Comparison of ENCODE assay signal across 28 cellular contexts in genomic region chr1:2834741-2835564, GRCh38.
"Had no signal": no experiment of that assay in that cellular context is flagged by ENCODE, and none has a peak within 500 bp of the region (broad histone marks: within the 10 kb centered on the region; RNA-seq: fewer than 3 reads in every experiment).

No MANE protein-coding gene starts in this region.

- H3K27me3 Mint-ChIP-seq: naive thymus-derived CD4-positive, alpha-beta T cell; stimulated activated naive CD8-positive, alpha-beta T cell treated with anti-CD3 and anti-CD28 coated beads, Interleukin-15, Interleukin-2, amounts not matched to agents 100 ng/mL and 50 ng/mL, for 24 hours; type B pancreatic cell had no signal

- H3K9me3 Mint-ChIP-seq: stimulated activated naive B cell treated with anti-CD40 and anti-IgM and Interleukin-4, amounts not matched to agents 10 μg/mL and 1 μg/mL and 100 μg/mL, for 72 hours; stimulated activated naive CD8-positive, alpha-beta T cell treated with anti-CD3 and anti-CD28 coated beads, Interleukin-15, Interleukin-2, amounts not matched to agents 100 ng/mL and 50 ng/mL, for 24 hours; type B pancreatic cell had no signal

- ATAC-seq: heart left ventricle; left cardiac atrium; left lobe of liver; mucosa of descending colon; naive thymus-derived CD4-positive, alpha-beta T cell; pancreas; right cardiac atrium; sciatic nerve; stimulated activated naive B cell treated with anti-CD40 and anti-IgM and Interleukin-4, amounts not matched to agents 10 μg/mL and 1 μg/mL and 100 μg/mL, for 72 hours had no signal

- H3K36me3 ChIP-seq: heart left ventricle, neural progenitor cell, pancreas, prostate gland, tibial nerve, uterus had no signal

- H3K27me3 ChIP-seq: neural progenitor cell, pancreas, tibial nerve, uterus had no signal

- H3K4me3 Mint-ChIP-seq: mesothelial cell of epicardium; naive thymus-derived CD4-positive, alpha-beta T cell; nephron progenitor cell; neural progenitor cell; stimulated activated naive B cell treated with anti-CD40 and anti-IgM and Interleukin-4, amounts not matched to agents 10 μg/mL and 1 μg/mL and 100 μg/mL, for 72 hours; stimulated activated naive CD8-positive, alpha-beta T cell treated with anti-CD3 and anti-CD28 coated beads, Interleukin-15, Interleukin-2, amounts not matched to agents 100 ng/mL and 50 ng/mL, for 24 hours; type B pancreatic cell had no signal

- H3K36me3 Mint-ChIP-seq: naive thymus-derived CD4-positive, alpha-beta T cell; neural progenitor cell; type B pancreatic cell had no signal

- DNase-seq: islet precursor cell; kidney glomerular epithelial cell; left cardiac atrium; mesendoderm; naive thymus-derived CD4-positive, alpha-beta T cell; nephron progenitor cell; retina; stimulated activated CD4-positive, alpha-beta T cell treated with anti-CD3 and anti-CD28 coated beads, Interleukin-12 subunit alpha, Interleukin-12 subunit beta, amount 100 ng/mL, for 4 hours; stimulated activated CD4-positive, alpha-beta T cell treated with anti-CD3 and anti-CD28 coated beads, Interleukin-15, amount 100 ng/mL, for 24 hours; stimulated activated CD4-positive, alpha-beta T cell treated with anti-CD3 and anti-CD28 coated beads, Interleukin-2, amount 100 ng/mL, for 24 hours; stimulated activated CD4-positive, alpha-beta T cell treated with anti-CD3 and anti-CD28 coated beads, Interleukin-4, amount 100 ng/mL, for 1 hour; stimulated activated naive B cell treated with anti-CD40 and anti-IgM and Interleukin-4, amounts not matched to agents 10 μg/mL and 1 μg/mL and 100 μg/mL, for 72 hours; substantia nigra; uterus had no signal

- H3K27ac Mint-ChIP-seq: mesothelial cell of epicardium; naive thymus-derived CD4-positive, alpha-beta T cell; nephron progenitor cell; neural progenitor cell; stimulated activated naive B cell treated with anti-CD40 and anti-IgM and Interleukin-4, amounts not matched to agents 10 μg/mL and 1 μg/mL and 100 μg/mL, for 72 hours; stimulated activated naive CD8-positive, alpha-beta T cell treated with anti-CD3 and anti-CD28 coated beads, Interleukin-15, Interleukin-2, amounts not matched to agents 100 ng/mL and 50 ng/mL, for 24 hours; type B pancreatic cell had no signal

- H3K9me3 ChIP-seq: heart left ventricle, mucosa of descending colon, pancreas, prostate gland, uterus had no signal

- H3K4me1 ChIP-seq: heart left ventricle, neural progenitor cell, pancreas, prostate gland, tibial nerve, uterus had no signal

- H3K27ac ChIP-seq: heart left ventricle, neural progenitor cell, pancreas, prostate gland, skin epidermis, tibial nerve, uterus had no signal

- H3K4me1 Mint-ChIP-seq: mesothelial cell of epicardium; nephron progenitor cell; stimulated activated naive B cell treated with anti-CD40 and anti-IgM and Interleukin-4, amounts not matched to agents 10 μg/mL and 1 μg/mL and 100 μg/mL, for 72 hours had no signal

- H3K4me3 ChIP-seq: heart left ventricle, lung, mucosa of descending colon, neural progenitor cell, pancreas, prostate gland, skin epidermis, tibial nerve, uterus had no signal
